ENCODE assay signal across 15 cellular contexts in the genomic region with DNA sequence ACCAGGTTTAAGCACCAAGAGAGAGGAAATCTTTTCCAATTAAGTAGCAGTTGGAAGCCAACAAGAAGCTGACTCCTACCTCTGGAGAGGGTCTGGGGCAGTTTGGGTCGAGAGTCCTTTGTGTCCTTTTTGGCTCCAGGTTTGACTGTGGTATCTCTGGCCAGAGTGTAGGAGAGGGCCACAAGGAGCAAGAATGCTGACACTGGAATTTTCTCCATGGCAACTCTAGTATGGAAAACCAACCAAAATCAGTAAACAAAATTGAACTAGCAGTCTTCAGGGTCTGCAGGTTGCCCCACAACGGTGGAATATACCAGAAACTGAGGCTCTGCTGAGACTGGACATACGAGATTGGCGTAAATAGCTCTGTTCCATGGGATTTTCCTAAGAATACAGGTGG. TPM values are rescaled to one million over a fixed set of nuclear protein-coding genes. Genes with fewer than 3 reads are reported as not detected.
DNase-seq lines count a peak whose midpoint lies in the region; ATAC-seq, FAIRE-seq and TF ChIP-seq lines count a peak whose summit lies in the region.
"Had no signal": no experiment of that assay in that cellular context is flagged by ENCODE, and none has a peak within 500 bp of the region (broad histone marks: within the 10 kb centered on the region; RNA-seq: fewer than 3 reads in every experiment).

No MANE protein-coding gene starts in this region.

- TF ChIP-seq POLR2A in A549 (IDR thresholded peaks at IDR 0.05; ENCODE audit: low read length) (no peak), heart left ventricle (IDR thresholded peaks at IDR 0.05) (no peak)

- H3K79me2 ChIP-seq in Karpas-422 (ENCODE audit: low read length), result no peaks in the 10 kb centered on the region

- no peak for TF ChIP-seq EP300 in A549 (IDR thresholded peaks at IDR 0.05)

- ATAC-seq in A549 (peak in 1 of 2 experiments; percentile 37; a peak in 3 of 6 replicates), heart left ventricle (no peak), heart right ventricle (no peak), HG03432 (IDR thresholded peaks at IDR 0.05; ENCODE audit: unreplicated experiment) (no peak)

- peaks cover 28% of the 10 kb centered on the region for H3K4me1 Mint-ChIP-seq in mesothelial cell of epicardium

- no peaks in the 10 kb centered on the region for H3K9me3 Mint-ChIP-seq in mesothelial cell of epicardium
- H3K9me3 Mint-ChIP-seq: CD4-positive, alpha-beta T cell had no signal

- H3K9me2 ChIP-seq in Karpas-422 (replicated peaks; ENCODE audit: insufficient read depth, low read length), result no peaks in the 10 kb centered on the region

- H3K4me1 ChIP-seq in A549 (peaks cover 47% of the 10 kb centered on the region), Karpas-422 (ENCODE audit: low read length) (no peaks in the 10 kb centered on the region), heart left ventricle (no peaks in the 10 kb centered on the region), heart right ventricle (no peaks in the 10 kb centered on the region)

- no peak overlapping the region for H3K4me3 ChIP-seq in A549
- H3K4me3 ChIP-seq in Karpas-422 (ENCODE audit: low read length), result no peak overlapping the region
- H3K4me3 ChIP-seq in heart left ventricle, result no peak overlapping the region
- H3K4me3 ChIP-seq in heart right ventricle, result no peak overlapping the region
- H3K4me3 ChIP-seq: GM12878 had no signal

- POLR2A ChIA-PET in A549 (lab: Yijun Ruan, JAX), result interaction anchor here (1.2 to 1.6 kb wide), 2 partner anchors 46 to 117 kb away, joined by 4 to 5 read pairs; no protein-coding TSS in a partner anchor

- no peak for FAIRE-seq in A549 (lab: Jason Lieb, UNC)
- FAIRE-seq: GM12878 had no signal

- TF ChIP-seq RAD21 in A549 (conservative IDR thresholded peaks at IDR 0.05 in 1 of 2, IDR thresholded peaks at IDR 0.05 in 1 of 2), result no peak

- TF ChIP-seq CTCF in A549 (IDR thresholded peaks at IDR 0.05) (no peak), VCaP (conservative IDR thresholded peaks at IDR 0.05) (no peak), mesothelial cell of epicardium (IDR thresholded peaks at IDR 0.05; ENCODE audit: unreplicated experiment) (no peak), heart left ventricle (IDR thresholded peaks at IDR 0.05) (no peak), heart right ventricle (IDR thresholded peaks at IDR 0.05) (no peak)

- H3K4me2 ChIP-seq in A549 (peak overlapping the region; percentile 80), Karpas-422 (ENCODE audit: low read depth, low read length, poor library complexity, severe bottlenecking) (no peak overlapping the region)
- H3K4me2 ChIP-seq: KMS-11 had no signal

- H4K20me1 ChIP-seq in Karpas-422 (ENCODE audit: insufficient read depth, low read depth, low read length), result no peaks in the 10 kb centered on the region

- CTCF ChIA-PET in A549 (lab: Yijun Ruan, JAX), result interaction anchor here (0.6 to 6.6 kb wide), 37 partner anchors 8 to 879 kb away, joined by 3 to 46 read pairs (median 4); no protein-coding TSS in a partner anchor

- intact Hi-C loops in heart left ventricle (cut with DNase I), result loop anchor here in 6 of 10 donors (2.0 to 10.0 kb wide), 4 partner anchors 113 to 117 kb away; no protein-coding TSS in a partner anchor
- intact Hi-C loops in heart right ventricle (cut with DNase I), result loop anchor here in 9 of 10 donors (5.0 to 10.0 kb wide), 4 partner anchors 107 to 116 kb away; no protein-coding TSS in a partner anchor

- no peaks in the 10 kb centered on the region for H3K9me3 ChIP-seq in A549
- no peaks in the 10 kb centered on the region for H3K9me3 ChIP-seq in Karpas-422 (ENCODE audit: low read length)
- no peaks in the 10 kb centered on the region for H3K9me3 ChIP-seq in heart left ventricle
- H3K9me3 ChIP-seq in heart right ventricle, result no peaks in the 10 kb centered on the region

- DNase-seq in A549 (ENCODE audit: low read depth in 1 of 2, low spot score in 1 of 2) (no peak), Karpas-422 (peak; percentile 28), mesothelial cell of epicardium (ENCODE audit: low spot score in 2 of 2, unreplicated experiment in 2 of 2) (no peak), heart left ventricle (no peak), activated gamma-delta T cell treated with Interleukin-2 at 50 U/mL for 16 hours (no peak), heart right ventricle (no peak)
- DNase-seq: CD4-positive, alpha-beta T cell; GOT3 had no signal

- no peaks in the 10 kb centered on the region for H3K27me3 Mint-ChIP-seq in mesothelial cell of epicardium (ENCODE audit: low read depth)

- WGBS in A549 (ENCODE audit: missing lambda C conversion rate), result 85% methylated on average over 4 of the region's 4 CpGs
- WGBS in heart left ventricle, 4 donors, result 90 to 95% (median 93%) methylated on average over 4 of the region's 4 CpGs
- 94 to 96% methylated on average over 4 of the region's 4 CpGs for WGBS in heart right ventricle, 2 donors

- H2AFZ ChIP-seq in Karpas-422 (ENCODE audit: low read length), result no peak overlapping the region

- H3K27ac ChIP-seq in A549 (peak overlapping the region; percentile 42 to 71; a peak in 5 of 6 replicates), Karpas-422 (ENCODE audit: low read length) (no peak overlapping the region), VCaP (peak overlapping the region; percentile 91; the same call in 1 of the 2 replicates), heart left ventricle (no peak overlapping the region), heart right ventricle (no peak overlapping the region)
- H3K27ac ChIP-seq: KMS-11 had no signal

- peak overlapping the region; percentile 64 for H3K27ac Mint-ChIP-seq in mesothelial cell of epicardium
- H3K27ac Mint-ChIP-seq: CD4-positive, alpha-beta T cell had no signal

- H3K4me3 Mint-ChIP-seq in mesothelial cell of epicardium, result no peak overlapping the region
- H3K4me3 Mint-ChIP-seq: CD4-positive, alpha-beta T cell had no signal

- H3K27me3 ChIP-seq in Karpas-422 (ENCODE audit: low read length) (no peaks in the 10 kb centered on the region), heart left ventricle (no peaks in the 10 kb centered on the region), heart right ventricle (no peaks in the 10 kb centered on the region)

- H3K9ac ChIP-seq in Karpas-422 (ENCODE audit: low read length), result no peak overlapping the region
- H3K9ac ChIP-seq: KMS-11 had no signal

- H3K36me3 ChIP-seq in Karpas-422 (ENCODE audit: insufficient read depth, low read length) (no peaks in the 10 kb centered on the region), heart left ventricle (no peaks in the 10 kb centered on the region), heart right ventricle (no peaks in the 10 kb centered on the region)

- no peaks in the 10 kb centered on the region for H3K36me3 Mint-ChIP-seq in mesothelial cell of epicardium

TF ChIP-seq in A549, 52 proteins besides CTCF, POLR2A, EP300 and RAD21:
- TF ChIP-seq RCOR1 (IDR thresholded peaks at IDR 0.05; ENCODE audit: low read depth, low read length) (no peak), MAFK (IDR thresholded peaks at IDR 0.05; ENCODE audit: partially characterized antibody) (peak; percentile 81), MAZ (IDR thresholded peaks at IDR 0.05; ENCODE audit: borderline replicate concordance, low read depth, low read length) (no peak)

RNA-seq across cellular contexts. Expression of a gene that starts 3.2 kb away (rescaled TPM):
- polyA plus RNA-seq in A549 (2011; rRNA removed) (479 and 682 TPM in 2 replicates), A549 (2017; fragmentation: RNase III; extraction: RNeasy Plus Mini Kit Qiagen cat#74134 plus additional on column Dnase treatment) (60.7 to 67.5 TPM (median 61.8 TPM) in 3 replicates), heart left ventricle (under 1 TPM in 1 of 2 donors, not detected in 1; 0.37 TPM), heart right ventricle (not detected)
- polyA plus RNA-seq in A549 (2012; cell fraction: cytosol; rRNA removed), result 144 and 151 TPM in 2 replicates
- 84.8 and 108 TPM in 2 replicates for polyA plus RNA-seq in A549 (2012; cell fraction: nucleus; rRNA removed)
- 203 and 270 TPM in 2 replicates for polyA minus RNA-seq in A549 (2011; rRNA and poly(A)+ RNA removed)
- total RNA-seq in Karpas-422 (2014; rRNA removed; shearing (Covaris generic); ENCODE audit: low replicate concordance), result 0.19 and 2.5 TPM in 2 replicates
- total RNA-seq in mesothelial cell of epicardium (2.9 to 4.6 TPM (median 3.2 TPM) in 3 replicates), heart left ventricle (not detected), heart right ventricle (not detected)
- total RNA-seq: A172; CD4-positive, alpha-beta T cell; M059J had no signal
- polyA plus RNA-seq: BJ, GM12878 had no signal

RNA-seq across cellular contexts. Expression of a gene that starts 48.0 kb away (rescaled TPM):
- polyA plus RNA-seq in A549 (2011; rRNA removed) (32.8 and 40.7 TPM in 2 replicates), A549 (2017; fragmentation: RNase III; extraction: RNeasy Plus Mini Kit Qiagen cat#74134 plus additional on column Dnase treatment) (8.4 to 9.6 TPM (median 9.1 TPM) in 3 replicates), heart left ventricle (10 to 100 TPM; 16.9 to 39.5 TPM), heart right ventricle (10 to 100 TPM; 26.4 to 40.1 TPM)
- polyA plus RNA-seq in A549 (2012; cell fraction: cytosol; rRNA removed), result 8.2 and 8.7 TPM in 2 replicates
- polyA plus RNA-seq in A549 (2012; cell fraction: nucleus; rRNA removed), result 2.8 and 6.1 TPM in 2 replicates
- 8.3 and 12.8 TPM in 2 replicates for polyA minus RNA-seq in A549 (2011; rRNA and poly(A)+ RNA removed)
- 2.0 and 4.2 TPM in 2 replicates for total RNA-seq in Karpas-422 (2014; rRNA removed; shearing (Covaris generic); ENCODE audit: low replicate concordance)
- total RNA-seq in mesothelial cell of epicardium (63.1 to 70.0 TPM (median 69.5 TPM) in 3 replicates), heart left ventricle (10 to 100 TPM in 7 of 9 donors, 1 to 10 TPM in 2; 7.4 to 24.7 (median 12.0) TPM), heart right ventricle (10 to 100 TPM in 5 of 10 donors, 1 to 10 TPM in 5; 6.8 to 26.3 (median 10.0) TPM)

Comparison
In these comparisons a context has a peak if more than half of its experiments do, and no peak if none do; other contexts are left out.
1. H3K27ac ChIP-seq: peak in A549 (2 of 2) and VCaP (single experiment); none in Karpas-422 (single experiment), heart left ventricle (0 of 12) and heart right ventricle (0 of 10).